Comparison of ENCODE assay signal across 1 cellular context in the genomic region with DNA sequence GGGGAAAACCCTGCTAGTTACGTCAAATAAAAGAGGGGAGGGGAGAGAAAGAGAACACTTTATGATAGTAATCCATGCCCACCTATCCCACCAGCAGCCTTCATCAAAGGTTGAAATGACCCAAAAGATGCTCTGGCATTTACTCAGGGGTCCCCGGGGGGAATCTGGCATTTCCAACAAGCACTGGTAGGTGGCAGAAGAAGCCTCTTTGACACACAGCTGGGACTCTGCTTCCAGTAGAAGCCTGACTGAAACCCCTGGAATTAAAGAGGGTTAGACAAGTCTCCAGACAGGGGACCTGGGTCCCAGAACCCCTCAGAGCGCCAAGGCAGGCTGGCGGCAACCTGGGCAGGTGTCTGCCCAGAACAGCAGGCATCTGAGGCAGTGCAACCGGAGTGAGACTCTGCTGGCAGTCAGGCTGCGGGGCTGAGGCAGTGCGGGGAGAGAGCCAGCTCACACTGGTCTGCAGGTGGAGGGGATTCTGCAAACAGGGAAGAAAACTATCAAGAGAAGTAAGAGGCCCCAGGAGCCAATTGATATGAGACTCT.
TF ChIP-seq lines count a peak whose summit lies in the region.

No MANE protein-coding gene starts in this region.

TF ChIP-seq in HepG2, 621 proteins besides CTCF, POLR2A, EP300 and RAD21 (continued from another document):
- TF ChIP-seq, protein P1, sequence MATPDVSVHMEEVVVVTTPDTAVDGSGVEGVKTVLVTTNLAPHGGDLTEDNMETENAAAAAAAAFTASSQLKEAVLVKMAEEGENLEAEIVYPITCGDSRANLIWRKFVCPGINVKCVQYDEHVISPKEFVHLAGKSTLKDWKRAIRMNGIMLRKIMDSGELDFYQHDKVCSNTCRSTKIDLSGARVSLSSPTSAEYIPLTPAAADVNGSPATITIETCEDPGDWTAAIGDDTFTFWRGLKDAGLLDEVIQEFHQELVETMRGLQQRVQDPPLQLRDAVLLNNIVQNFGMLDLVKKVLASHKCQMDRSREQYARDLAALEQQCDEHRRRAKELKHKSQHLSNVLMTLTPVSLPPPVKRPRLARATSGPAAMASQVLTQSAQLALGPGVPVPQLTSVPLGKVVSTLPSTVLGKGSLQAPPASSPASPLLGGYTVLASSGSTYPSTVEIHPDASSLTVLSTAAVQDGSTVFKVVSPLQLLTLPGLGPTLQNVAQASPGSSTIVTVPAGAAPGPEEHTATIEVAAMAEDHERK (CRISPR knock-in tag; IDR thresholded peaks at IDR 0.05; ENCODE audit: low read depth): no peak
TF ChIP-seq in HepG2: peak in this region for 0.
